8 cellular contexts compared by ENCODE assay signal in the genomic region with DNA sequence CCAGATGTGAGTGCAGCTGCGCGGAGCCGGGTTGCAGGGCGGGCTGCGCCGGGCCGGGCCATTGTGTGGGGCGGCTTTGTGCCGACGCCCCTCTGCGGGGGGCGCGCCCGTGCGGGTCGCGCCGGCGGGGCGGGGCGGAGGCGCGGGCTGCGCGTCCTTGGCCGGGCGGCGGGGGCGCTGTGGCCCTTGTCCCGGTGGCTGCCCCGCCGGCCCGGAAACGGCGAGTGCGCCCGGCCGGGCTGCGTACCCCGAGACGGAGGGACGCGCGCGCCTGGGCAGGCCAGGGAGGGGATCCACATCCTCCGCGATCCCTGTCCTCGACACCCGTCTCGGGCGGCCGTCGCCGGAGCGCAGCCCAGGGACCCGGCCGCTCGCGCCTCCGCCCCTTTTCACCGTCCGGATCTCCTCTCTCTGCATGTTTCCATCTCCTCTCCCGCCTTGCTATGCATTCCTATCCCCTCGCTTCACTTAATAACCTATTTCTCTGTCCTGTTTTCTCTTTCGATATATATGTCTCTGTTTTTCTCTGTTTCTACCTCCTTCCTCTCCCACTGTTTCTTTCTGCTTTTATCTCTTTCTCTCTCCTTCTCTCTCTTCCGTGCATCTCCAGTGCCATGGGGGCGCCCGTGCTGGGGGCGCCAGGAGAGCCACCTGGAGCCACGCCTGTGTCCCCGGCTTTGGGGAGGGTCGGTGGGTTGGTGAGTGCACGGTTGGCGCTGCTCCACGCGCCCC. TPM values are rescaled to one million over a fixed set of nuclear protein-coding genes. Genes with fewer than 3 reads are reported as not detected.
DNase-seq lines count a peak whose midpoint lies in the region; ATAC-seq and TF ChIP-seq lines count a peak whose summit lies in the region.

No MANE protein-coding gene starts in this region.

- peaks cover 27% of the 10 kb centered on the region for H3K79me2 ChIP-seq in OCI-LY3 (ENCODE audit: low read length)

- H3K9me3 ChIP-seq in OCI-LY3 (ENCODE audit: insufficient read depth, low read length) (no peaks in the 10 kb centered on the region), transverse colon (no peaks in the 10 kb centered on the region)

- POLR2A ChIA-PET in AG04449 (lab: Yijun Ruan, JAX), result interaction anchor here (0.7 to 4.3 kb wide), 33 partner anchors 9 to 259 kb away, joined by 3 to 201 read pairs (median 7); partner anchors contain the start of gene RBM17

- in situ Hi-C loops in transverse colon (cut with MboI; ENCODE audit: low pct_ligation_motif_present in 1 of 4, low pct_unique_long_range_greater_than_20kb in 1 of 4, low sequenced_read_pairs in 3 of 4), result loop anchor here in 2 of 4 donors (10.0 kb wide), 2 partner anchors 59 to 89 kb away; no protein-coding TSS in a partner anchor

- peak overlapping the region; percentile 100 for H3K4me3 Mint-ChIP-seq in activated T-helper 2 cell treated with anti-CD3 and anti-CD28 coated beads, Interferon-gamma antibody, Interleukin-2, Interleukin-4, amounts not matched to agents 10 μg/mL and 5 μg/mL and 100 μg/mL, durations not matched to agents 14 hours and 24 hours and 36 hours (ENCODE audit: low read depth)
- H3K4me3 Mint-ChIP-seq in nephron progenitor cell, result peak overlapping the region; percentile 99

- peak; percentile 32 for ATAC-seq in GM18517 (IDR thresholded peaks at IDR 0.05; ENCODE audit: unreplicated experiment)
- ATAC-seq in HG03039 (IDR thresholded peaks at IDR 0.05; ENCODE audit: unreplicated experiment), result peak; percentile 34

- TF ChIP-seq POLR2A in transverse colon (IDR thresholded peaks at IDR 0.05), result peak; percentile 4

- H3K27ac ChIP-seq in OCI-LY3 (ENCODE audit: low read length), result peak overlapping the region; percentile 46
- H3K27ac ChIP-seq in transverse colon, result peak overlapping the region; percentile 91 to 100 (median 93)

- H3K9ac ChIP-seq in OCI-LY3 (ENCODE audit: low read length), result peak overlapping the region; percentile 72

- no peaks in the 10 kb centered on the region for H3K9me3 Mint-ChIP-seq in activated T-helper 2 cell treated with anti-CD3 and anti-CD28 coated beads, Interferon-gamma antibody, Interleukin-2, Interleukin-4, amounts not matched to agents 10 μg/mL and 5 μg/mL and 100 μg/mL, durations not matched to agents 14 hours and 24 hours and 36 hours
- peaks cover 15% of the 10 kb centered on the region for H3K9me3 Mint-ChIP-seq in nephron progenitor cell

- H3K4me3 ChIP-seq in AG04449 (ENCODE audit: low read depth, low read length) (peak overlapping the region; percentile 83), OCI-LY3 (ENCODE audit: low read length) (peak overlapping the region; percentile 98), fibroblast of the aortic adventitia (ENCODE audit: low read depth, low read length) (peak overlapping the region; percentile 86), transverse colon (peak overlapping the region; percentile 52 to 96 (median 62))

- H3K4me1 Mint-ChIP-seq in activated T-helper 2 cell treated with anti-CD3 and anti-CD28 coated beads, Interferon-gamma antibody, Interleukin-2, Interleukin-4, amounts not matched to agents 10 μg/mL and 5 μg/mL and 100 μg/mL, durations not matched to agents 14 hours and 24 hours and 36 hours (ENCODE audit: low read depth), result peaks cover 35% of the 10 kb centered on the region
- H3K4me1 Mint-ChIP-seq in nephron progenitor cell, result peaks cover 52% of the 10 kb centered on the region

- H3K4me1 ChIP-seq in OCI-LY3 (ENCODE audit: low read length) (peaks cover 16% of the 10 kb centered on the region), transverse colon (peaks cover 15 to 35% (median 32%) of the 10 kb centered on the region in 4 donors)

- TF ChIP-seq CTCF in AG04449 (IDR thresholded peaks at IDR 0.05; ENCODE audit: insufficient read depth, low read length, missing control alignments) (peak; percentile 21), OCI-LY3 (IDR thresholded peaks at IDR 0.05; ENCODE audit: low read depth, low read length) (no peak), fibroblast of the aortic adventitia (IDR thresholded peaks at IDR 0.05; ENCODE audit: insufficient read depth, low read length) (peak; percentile 17), nephron progenitor cell (IDR thresholded peaks at IDR 0.05) (no peak), transverse colon (IDR thresholded peaks at IDR 0.05) (peak in 2 of 5 experiments; percentile 11 to 20)

- H3K27me3 ChIP-seq in OCI-LY3 (ENCODE audit: low read depth, low read length) (no peaks in the 10 kb centered on the region), transverse colon (no peaks in the 10 kb centered on the region)

- no peaks in the 10 kb centered on the region for H3K27me3 Mint-ChIP-seq in activated T-helper 2 cell treated with anti-CD3 and anti-CD28 coated beads, Interferon-gamma antibody, Interleukin-2, Interleukin-4, amounts not matched to agents 10 μg/mL and 5 μg/mL and 100 μg/mL, durations not matched to agents 14 hours and 24 hours and 36 hours (ENCODE audit: low read depth)
- peaks cover 13% of the 10 kb centered on the region for H3K27me3 Mint-ChIP-seq in nephron progenitor cell (ENCODE audit: low read depth, poor library complexity)

- CTCF ChIA-PET in AG04449 (lab: Yijun Ruan, JAX), result interaction anchor here (0.8 to 8.3 kb wide), 30 partner anchors 9 to 202 kb away, joined by 3 to 278 read pairs (median 6); no protein-coding TSS in a partner anchor

- peak overlapping the region; percentile 93 for H3K27ac Mint-ChIP-seq in activated T-helper 2 cell treated with anti-CD3 and anti-CD28 coated beads, Interferon-gamma antibody, Interleukin-2, Interleukin-4, amounts not matched to agents 10 μg/mL and 5 μg/mL and 100 μg/mL, durations not matched to agents 14 hours and 24 hours and 36 hours
- H3K27ac Mint-ChIP-seq in nephron progenitor cell, result peak overlapping the region; percentile 73

- 0 to 1% methylated on average over 20 to 32 of the region's 76 CpGs for WGBS in transverse colon (ENCODE audit: low coverage in 1 of 2), 2 donors

- H3K4me2 ChIP-seq in OCI-LY3 (ENCODE audit: low read length), result peak overlapping the region; percentile 100

- H3K36me3 ChIP-seq in OCI-LY3 (replicated peaks; ENCODE audit: low read depth, low read length) (peaks cover 11% of the 10 kb centered on the region), transverse colon (no peaks in the 10 kb centered on the region)

- intact Hi-C loops in activated T-helper 2 cell treated with anti-CD3 and anti-CD28 coated beads, Interferon-gamma antibody, Interleukin-2, Interleukin-4, amounts not matched to agents 10 μg/mL and 5 μg/mL and 100 μg/mL, durations not matched to agents 14 hours and 24 hours and 36 hours (cut with micrococcal nuclease), result loop anchor here (1.0 to 10.0 kb wide), 4 partner anchors 41 to 464 kb away; no protein-coding TSS in a partner anchor
- intact Hi-C loops in transverse colon (cut with DNase I; ENCODE audit: low total_unique reads), result loop anchor here (5.0 kb wide), 3 partner anchors 41 to 116 kb away; partner anchors contain the start of gene RBM17

- peaks cover 30% of the 10 kb centered on the region for H3K36me3 Mint-ChIP-seq in activated T-helper 2 cell treated with anti-CD3 and anti-CD28 coated beads, Interferon-gamma antibody, Interleukin-2, Interleukin-4, amounts not matched to agents 10 μg/mL and 5 μg/mL and 100 μg/mL, durations not matched to agents 14 hours and 24 hours and 36 hours (ENCODE audit: low read depth)
- peaks cover 19% of the 10 kb centered on the region for H3K36me3 Mint-ChIP-seq in nephron progenitor cell (ENCODE audit: low read depth)

- DNase-seq in AG04449 (ENCODE audit: low read depth, low spot score) (no peak), fibroblast of the aortic adventitia (ENCODE audit: low read depth) (peak; percentile 56), nephron progenitor cell (peak; percentile 80), transverse colon (peak; percentile 58)
- DNase-seq in activated T-helper 2 cell treated with anti-CD3 and anti-CD28 coated beads, Interferon-gamma antibody, Interleukin-2, Interleukin-4, amounts not matched to agents 10 μg/mL and 5 μg/mL and 100 μg/mL, durations not matched to agents 14 hours and 24 hours and 36 hours (ENCODE audit: low spot score), result peak; percentile 67

- no peak for TF ChIP-seq EP300 in transverse colon (IDR thresholded peaks at IDR 0.05; ENCODE audit: low read depth)

- no peak overlapping the region for H2AFZ ChIP-seq in OCI-LY3 (ENCODE audit: low read depth, low read length)

- H4K20me1 ChIP-seq in OCI-LY3 (ENCODE audit: insufficient read depth, low read length), result peaks cover 33% of the 10 kb centered on the region

RNA-seq across cellular contexts. Expression of gene PFKFB3, which starts 0.8 kb away (rescaled TPM):
- 124 and 126 TPM in 2 replicates for total RNA-seq in activated T-helper 2 cell treated with anti-CD3 and anti-CD28 coated beads, Interferon-gamma antibody, Interleukin-2, Interleukin-4, amounts not matched to agents 10 μg/mL and 5 μg/mL and 100 μg/mL, durations not matched to agents 14 hours and 24 hours and 36 hours
- 9.4 and 23.0 TPM in 2 replicates for total RNA-seq in fibroblast of the aortic adventitia (ENCODE audit: low replicate concordance)
- total RNA-seq in transverse colon, result 10 to 100 TPM; 16.9 to 29.9 (median 20.2) TPM

Comparison
In these comparisons a context has a peak if more than half of its experiments do, and no peak if none do; other contexts are left out.
1. CTCF ChIP-seq: peak in AG04449 (single experiment) and fibroblast of the aortic adventitia (single experiment); none in OCI-LY3 (single experiment) and nephron progenitor cell (single experiment).
2. Peak in every context shown above with its lines, with median percentiles within 50 percentile points of each other: H3K4me3 ChIP-seq.